18 cellular contexts compared by ENCODE assay signal in genomic region chr14:73311710-73312035, GRCh38.
A peak's percentile ranks its signal among the peaks of the same experiment; 100 is the strongest.
DNase-seq lines count a peak whose midpoint lies in the region; ATAC-seq and TF ChIP-seq lines count a peak whose summit lies in the region.
"Had no signal": no experiment of that assay in that cellular context is flagged by ENCODE, and none has a peak within 500 bp of the region (broad histone marks: within the 10 kb centered on the region; RNA-seq: fewer than 3 reads in every experiment).

No MANE protein-coding gene starts in this region.

- no peak overlapping the region for H3K9ac ChIP-seq in HCT116 (ENCODE audit: low read length)
- H3K9ac ChIP-seq in neural progenitor cell = no peak overlapping the region

- TF ChIP-seq POLR2A in HCT116 (IDR thresholded peaks at IDR 0.05; ENCODE audit: borderline replicate concordance, extremely low read depth, insufficient read depth, insufficient read length) = no peak

- H3K27me3 ChIP-seq in ACC112 (ENCODE audit: insufficient read depth, low read length) (no peaks in the 10 kb centered on the region), HCT116 (ENCODE audit: insufficient read depth, low read length) (no peaks in the 10 kb centered on the region), SJSA1 (replicated peaks) (no peaks in the 10 kb centered on the region), hepatocyte (no peaks in the 10 kb centered on the region), neural progenitor cell (no peaks in the 10 kb centered on the region)
- H3K27me3 ChIP-seq: body of pancreas, uterus had no signal

- POLR2A ChIA-PET in HCT116 (lab: Charles Lee) = no interaction called here

- H2AFZ ChIP-seq in ACC112 (ENCODE audit: low read length, unreplicated experiment) (no peak overlapping the region), HCT116 (ENCODE audit: low read depth, low read length, poor library complexity, severe bottlenecking) (no peak overlapping the region), hepatocyte (no peak overlapping the region), neural progenitor cell (replicated peaks) (no peak overlapping the region)

- intact Hi-C loops in HCT116 (cut with micrococcal nuclease) = no loop called here

- H3K4me3 ChIP-seq in ACC112 (ENCODE audit: low read depth, low read length) = peak overlapping the region; percentile 24; the same call in 1 of the 2 replicates
- H3K4me3 ChIP-seq in HCT116 (replicated peaks in 1 of 2; ENCODE audit: low read depth in 1 of 2, low read length in 2 of 2) = no peak overlapping the region
- H3K4me3 ChIP-seq in SJSA1 = no peak overlapping the region
- H3K4me3 ChIP-seq in hepatocyte = no peak overlapping the region
- no peak overlapping the region for H3K4me3 ChIP-seq in neural progenitor cell
- H3K4me3 ChIP-seq: body of pancreas, uterus had no signal

- CTCF ChIA-PET in HCT116 (lab: Charles Lee) = interaction anchor here (1.9 kb wide), 1 partner anchor 16 kb away, joined by 15 read pairs; no protein-coding TSS in a partner anchor

- DNase-seq in HCT116 (ENCODE audit: low read depth, low spot score) (no peak), SJSA1 (ENCODE audit: low read depth in 1 of 2, low spot score in 2 of 2) (peak in 1 of 2 experiments; percentile 42), hepatocyte (ENCODE audit: low spot score) (no peak), glutamatergic neuron (no peak), neural progenitor cell (ENCODE audit: low spot score) (no peak)
- DNase-seq in activated CD8-positive, alpha-beta memory T cell treated with anti-CD3 and anti-CD28 coated beads, Interleukin-2, amount 50 U/mL, for 48 hours = no peak
- DNase-seq: activated CD4-positive, CD25-positive, alpha-beta regulatory T cell; DMS 273 treated with DMSO at 0.1 percent for 48 hours; H9; left ventricle myocardium superior; NCI-H1694 treated with DMSO at 0.1 percent for 48 hours; NCI-H69; nephron progenitor cell had no signal

- H3K4me1 ChIP-seq in ACC112 (ENCODE audit: control insufficient read depth, insufficient read depth, low read length, unreplicated experiment) (peaks cover 12% of the 10 kb centered on the region), HCT116 (ENCODE audit: control insufficient read depth in 1 of 2, insufficient read depth in 2 of 2, low read length in 2 of 2) (peaks cover 0 to 5% of the 10 kb centered on the region in 2 experiments; a peak in 2 of 4 replicates), SJSA1 (replicated peaks) (peaks cover 15% of the 10 kb centered on the region), hepatocyte (ENCODE audit: insufficient read depth) (no peaks in the 10 kb centered on the region), neural progenitor cell (no peaks in the 10 kb centered on the region)
- H3K4me1 ChIP-seq: uterus had no signal

- H3K9me2 ChIP-seq in HCT116 (ENCODE audit: insufficient read depth) = no peaks in the 10 kb centered on the region
- H3K9me2 ChIP-seq in hepatocyte (replicated peaks; ENCODE audit: insufficient read depth) = no peaks in the 10 kb centered on the region

- H3K27me3 Mint-ChIP-seq in glutamatergic neuron (ENCODE audit: unreplicated experiment) (no peaks in the 10 kb centered on the region), neural progenitor cell (ENCODE audit: insufficient read depth, low read depth) (no peaks in the 10 kb centered on the region)

- H3K27ac ChIP-seq in ACC112 (ENCODE audit: low read depth, low read length) (peak overlapping the region; percentile 76), HCT116 (ENCODE audit: low read depth, low read length) (no peak overlapping the region), SJSA1 (peak overlapping the region; percentile 41), hepatocyte (peak overlapping the region; percentile 45), neural progenitor cell (no peak overlapping the region)
- H3K27ac ChIP-seq: body of pancreas had no signal

- H3K27ac Mint-ChIP-seq in glutamatergic neuron (ENCODE audit: unreplicated experiment) (no peak overlapping the region), neural progenitor cell (no peak overlapping the region)
- H3K27ac Mint-ChIP-seq: stimulated activated effector memory CD8-positive, alpha-beta T cell treated with anti-CD3 and anti-CD28 coated beads, Interleukin-12 subunit alpha, Interleukin-12 subunit beta, amount 100 ng/mL, for 72 hours had no signal

- no peaks in the 10 kb centered on the region; the same call in none of the 2 replicates for H3K36me3 ChIP-seq in ACC112 (ENCODE audit: insufficient read depth, low read length)
- H3K36me3 ChIP-seq in HCT116 (ENCODE audit: control insufficient read depth in 1 of 2, insufficient read depth in 2 of 2, low read length in 2 of 2) = no peaks in the 10 kb centered on the region
- no peaks in the 10 kb centered on the region for H3K36me3 ChIP-seq in SJSA1
- no peaks in the 10 kb centered on the region for H3K36me3 ChIP-seq in hepatocyte (replicated peaks; ENCODE audit: insufficient read depth, low read depth)
- no peaks in the 10 kb centered on the region for H3K36me3 ChIP-seq in neural progenitor cell
- H3K36me3 ChIP-seq: uterus had no signal

- H3K4me2 ChIP-seq in HCT116 (ENCODE audit: low read length) = peak overlapping the region; percentile 3; the same call in 1 of the 2 replicates
- H3K4me2 ChIP-seq in hepatocyte = no peak overlapping the region
- H3K4me2 ChIP-seq in neural progenitor cell = no peak overlapping the region

- H3K9me3 ChIP-seq in HCT116 (ENCODE audit: control insufficient read depth in 1 of 2, insufficient read depth in 1 of 2, low read depth in 1 of 2, low read length in 2 of 2) (no peaks in the 10 kb centered on the region), SJSA1 (replicated peaks) (no peaks in the 10 kb centered on the region), hepatocyte (ENCODE audit: low read depth) (no peaks in the 10 kb centered on the region), neural progenitor cell (ENCODE audit: low read depth) (no peaks in the 10 kb centered on the region)
- H3K9me3 ChIP-seq: body of pancreas, uterus had no signal

- H3F3A ChIP-seq in neural progenitor cell (ENCODE audit: low read depth) = no peaks in the 10 kb centered on the region

- H3K9me3 Mint-ChIP-seq in glutamatergic neuron (ENCODE audit: unreplicated experiment) (peaks cover 3% of the 10 kb centered on the region), neural progenitor cell (no peaks in the 10 kb centered on the region)
- H3K9me3 Mint-ChIP-seq: nephron progenitor cell; stimulated activated effector memory CD8-positive, alpha-beta T cell treated with anti-CD3 and anti-CD28 coated beads, Interleukin-12 subunit alpha, Interleukin-12 subunit beta, amount 100 ng/mL, for 72 hours had no signal

- no peaks in the 10 kb centered on the region for H3K36me3 Mint-ChIP-seq in glutamatergic neuron (ENCODE audit: unreplicated experiment)
- peaks cover 3% of the 10 kb centered on the region for H3K36me3 Mint-ChIP-seq in neural progenitor cell
- H3K36me3 Mint-ChIP-seq: stimulated activated effector memory CD8-positive, alpha-beta T cell treated with anti-CD3 and anti-CD28 coated beads, Interleukin-12 subunit alpha, Interleukin-12 subunit beta, amount 100 ng/mL, for 72 hours had no signal

- H3K4me3 Mint-ChIP-seq in glutamatergic neuron (ENCODE audit: unreplicated experiment) (no peak overlapping the region), neural progenitor cell (no peak overlapping the region)
- H3K4me3 Mint-ChIP-seq: H9; nephron progenitor cell; stimulated activated effector memory CD8-positive, alpha-beta T cell treated with anti-CD3 and anti-CD28 coated beads, Interleukin-12 subunit alpha, Interleukin-12 subunit beta, amount 100 ng/mL, for 72 hours had no signal

- TF ChIP-seq CTCF in HCT116 (IDR thresholded peaks at IDR 0.05 in 2 of 3, conservative IDR thresholded peaks at IDR 0.05 in 1 of 3; ENCODE audit: borderline replicate concordance in 1 of 3, insufficient read depth in 1 of 3, low read depth in 2 of 3, low read length in 2 of 3) = no peak
- no peak for TF ChIP-seq CTCF in hepatocyte (IDR thresholded peaks at IDR 0.05; ENCODE audit: poor library complexity)
- no peak for TF ChIP-seq CTCF in glutamatergic neuron (IDR thresholded peaks at IDR 0.05; ENCODE audit: partially characterized antibody, unreplicated experiment)
- no peak for TF ChIP-seq CTCF in neural progenitor cell (IDR thresholded peaks at IDR 0.05)

- no peak for ATAC-seq in HCT116
- ATAC-seq in GM21619 (IDR thresholded peaks at IDR 0.05; ENCODE audit: unreplicated experiment) = no peak
- ATAC-seq: body of pancreas; stimulated activated effector memory CD8-positive, alpha-beta T cell treated with anti-CD3 and anti-CD28 coated beads, Interleukin-12 subunit alpha, Interleukin-12 subunit beta, amount 100 ng/mL, for 72 hours had no signal

- RAD21 ChIA-PET in HCT116 (lab: Charles Lee; ENCODE audit: low non-redundant PET in 1 of 2, low total read pairs in 2 of 2, uncharacterized antibody in 2 of 2, unreplicated experiment in 2 of 2) = no interaction called here

- WGBS in hepatocyte (ENCODE audit: low lambda C conversion rate, missing lambda C conversion rate) = 91% methylated on average over 2 of the region's 2 CpGs

- no peak for TF ChIP-seq RAD21 in HCT116 (IDR thresholded peaks at IDR 0.05; ENCODE audit: low read depth)

- no peaks in the 10 kb centered on the region for H3K4me1 Mint-ChIP-seq in glutamatergic neuron (ENCODE audit: low read depth, unreplicated experiment)
- no peaks in the 10 kb centered on the region for H3K4me1 Mint-ChIP-seq in neural progenitor cell

- BruUV-seq in HCT116 (replicated peaks; lab: Mats Ljungman, UMichigan) = no TSS peak

- peaks cover 14% of the 10 kb centered on the region for H3K79me2 ChIP-seq in ACC112 (ENCODE audit: control insufficient read depth, insufficient read depth, low read length, unreplicated experiment)
- H3K79me2 ChIP-seq in HCT116 (ENCODE audit: insufficient read depth, low read length) = no peaks in the 10 kb centered on the region
- no peaks in the 10 kb centered on the region for H3K79me2 ChIP-seq in hepatocyte
- H3K79me2 ChIP-seq in neural progenitor cell (ENCODE audit: low read depth) = no peaks in the 10 kb centered on the region

- H4K20me1 ChIP-seq in HCT116 (ENCODE audit: insufficient read depth) (no peaks in the 10 kb centered on the region), hepatocyte (ENCODE audit: insufficient read depth, poor library complexity, severe bottlenecking) (no peaks in the 10 kb centered on the region), neural progenitor cell (ENCODE audit: low read depth) (no peaks in the 10 kb centered on the region)

TF ChIP-seq in HCT116, 20 proteins besides CTCF, POLR2A, EP300 and RAD21 (continues in another document):
- TF ChIP-seq EGR1 (IDR thresholded peaks at IDR 0.05; ENCODE audit: low read depth) (no peak), EZH2 (IDR thresholded peaks at IDR 0.05) (no peak), YY1 (IDR thresholded peaks at IDR 0.05; ENCODE audit: extremely low read depth, insufficient replicate concordance, low read depth, low read length) (no peak), JUND (IDR thresholded peaks at IDR 0.05) (no peak), CBX3 (IDR thresholded peaks at IDR 0.05; ENCODE audit: low read depth) (no peak), TCF7L2 (IDR thresholded peaks at IDR 0.05; ENCODE audit: borderline replicate concordance, extremely low read depth, insufficient read depth, insufficient read length) (no peak), FOSL1 (IDR thresholded peaks at IDR 0.05; ENCODE audit: low read depth) (no peak), MAX (IDR thresholded peaks at IDR 0.05) (no peak)

Comparison
In these comparisons a context has a peak if more than half of its experiments do, and no peak if none do; other contexts are left out.
1. H3K27ac ChIP-seq: peak in ACC112 (single experiment), SJSA1 (single experiment) and hepatocyte (single experiment); none in HCT116 (single experiment) and neural progenitor cell (single experiment).